ENCODE assay signal across 1 cellular context in genomic region chr7:125386211-125386610, GRCh38.
TF ChIP-seq lines count a peak whose summit lies in the region.

No MANE protein-coding gene starts in this region.

TF ChIP-seq in GM23338, 12 proteins besides CTCF, POLR2A, EP300 and RAD21 (continued from another document):
- TF ChIP-seq ZNF462 (CRISPR knock-in tag; IDR thresholded peaks at IDR 0.05): no peak
- TF ChIP-seq STAT1 (IDR thresholded peaks at IDR 0.05; ENCODE audit: unreplicated experiment): no peak
- no peak for TF ChIP-seq ETS1 (IDR thresholded peaks at IDR 0.05)
- TF ChIP-seq ZNF114 (CRISPR knock-in tag; IDR thresholded peaks at IDR 0.05): no peak
- no peak for TF ChIP-seq POLR2AphosphoS5 (IDR thresholded peaks at IDR 0.05; ENCODE audit: low read depth)
